13 cellular contexts compared by ENCODE assay signal in the genomic region with DNA sequence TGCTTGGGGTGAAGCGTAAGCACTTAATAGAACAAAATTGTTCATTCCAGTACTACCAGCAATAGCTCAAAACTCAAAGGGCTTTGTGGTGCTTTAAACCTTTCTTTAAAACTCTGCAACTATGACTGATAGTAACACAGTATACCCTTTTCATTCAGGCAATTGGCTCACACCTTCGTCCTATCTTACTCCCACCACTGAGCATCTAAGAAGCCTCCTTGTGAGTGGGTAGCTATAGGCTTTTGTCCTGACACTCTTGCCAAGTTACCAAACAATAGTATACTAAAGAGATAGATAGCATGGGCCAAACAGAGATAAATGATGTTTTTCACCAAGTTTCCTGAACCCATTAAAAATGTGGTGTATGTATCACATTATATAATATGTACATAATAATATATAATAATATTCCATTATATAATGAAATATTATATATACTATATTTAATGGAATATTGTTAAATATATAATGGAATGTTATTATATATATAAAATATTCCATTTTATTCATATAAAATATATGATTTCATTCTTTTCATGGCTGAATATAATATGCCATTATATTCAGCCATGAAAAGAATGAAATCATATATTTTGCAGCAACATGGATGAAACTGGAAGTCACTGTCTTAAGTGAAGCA.
"Had no signal": no experiment of that assay in that cellular context is flagged by ENCODE, and none has a peak within 500 bp of the region (broad histone marks: within the 10 kb centered on the region; RNA-seq: fewer than 3 reads in every experiment).

No MANE protein-coding gene starts in this region.

- H3K9me3 Mint-ChIP-seq: activated naive CD8-positive, alpha-beta T cell treated with anti-CD3 and anti-CD28 coated beads, Interleukin-2, amount 10 ng/mL, durations not matched to agents 7 days and 5 days; activated T-helper 1 cell treated with anti-CD3 and anti-CD28 coated beads, Interleukin-12 subunit alpha, Interleukin-12 subunit beta, Interleukin-2, Interleukin-4 antibody, amounts not matched to agents 30 ng/mL and 10 ng/mL and 1 ng/mL, durations not matched to agents 14 hours and 24 hours and 36 hours; natural killer cell treated with Interleukin-12 subunit alpha and Interleukin-12 subunit beta and Interleukin-15 and Interleukin-18, amount 100 ng/mL, for 72 hours; stimulated activated naive CD8-positive, alpha-beta T cell treated with anti-CD3 and anti-CD28 coated beads, Interleukin-15, amount 100 ng/mL, for 72 hours had no signal

- H3K4me3 Mint-ChIP-seq: activated naive CD8-positive, alpha-beta T cell treated with anti-CD3 and anti-CD28 coated beads, Interleukin-2, amount 10 ng/mL, durations not matched to agents 7 days and 5 days; activated T-helper 1 cell treated with anti-CD3 and anti-CD28 coated beads, Interleukin-12 subunit alpha, Interleukin-12 subunit beta, Interleukin-2, Interleukin-4 antibody, amounts not matched to agents 30 ng/mL and 10 ng/mL and 1 ng/mL, durations not matched to agents 14 hours and 24 hours and 36 hours; natural killer cell treated with Interleukin-12 subunit alpha and Interleukin-12 subunit beta and Interleukin-15 and Interleukin-18, amount 100 ng/mL, for 72 hours; stimulated activated naive CD8-positive, alpha-beta T cell treated with anti-CD3 and anti-CD28 coated beads, Interleukin-15, amount 100 ng/mL, for 72 hours; T-helper 17 cell had no signal

- DNase-seq: activated CD4-positive, alpha-beta T cell treated with anti-CD3 and anti-CD28 coated beads, Interleukin-2, amount 50 U/mL, for 1 hour; activated CD8-positive, alpha-beta memory T cell treated with anti-CD3 and anti-CD28 coated beads for 24 hours; activated naive CD8-positive, alpha-beta T cell treated with anti-CD3 and anti-CD28 coated beads, Interleukin-2, amount 10 ng/mL, durations not matched to agents 7 days and 5 days; aorta; hypothalamus; left ventricle myocardium superior; posterior cingulate gyrus; right cardiac atrium; stimulated activated CD4-positive, alpha-beta T cell treated with anti-CD3 and anti-CD28 coated beads, Interleukin-1b, Interleukin-23, amount 100 ng/mL, for 48 hours; stimulated activated naive CD8-positive, alpha-beta T cell treated with anti-CD3 and anti-CD28 coated beads, Interleukin-15, amount 100 ng/mL, for 72 hours; T-helper 17 cell had no signal

- H3K36me3 Mint-ChIP-seq: activated naive CD8-positive, alpha-beta T cell treated with anti-CD3 and anti-CD28 coated beads, Interleukin-2, amount 10 ng/mL, durations not matched to agents 7 days and 5 days; natural killer cell treated with Interleukin-12 subunit alpha and Interleukin-12 subunit beta and Interleukin-15 and Interleukin-18, amount 100 ng/mL, for 72 hours had no signal

- H3K27ac Mint-ChIP-seq: activated naive CD8-positive, alpha-beta T cell treated with anti-CD3 and anti-CD28 coated beads, Interleukin-2, amount 10 ng/mL, durations not matched to agents 7 days and 5 days; activated T-helper 1 cell treated with anti-CD3 and anti-CD28 coated beads, Interleukin-12 subunit alpha, Interleukin-12 subunit beta, Interleukin-2, Interleukin-4 antibody, amounts not matched to agents 30 ng/mL and 10 ng/mL and 1 ng/mL, durations not matched to agents 14 hours and 24 hours and 36 hours; natural killer cell treated with Interleukin-12 subunit alpha and Interleukin-12 subunit beta and Interleukin-15 and Interleukin-18, amount 100 ng/mL, for 72 hours; stimulated activated naive CD8-positive, alpha-beta T cell treated with anti-CD3 and anti-CD28 coated beads, Interleukin-15, amount 100 ng/mL, for 72 hours; T-helper 17 cell had no signal

- H3K4me1 Mint-ChIP-seq: activated naive CD8-positive, alpha-beta T cell treated with anti-CD3 and anti-CD28 coated beads, Interleukin-2, amount 10 ng/mL, durations not matched to agents 7 days and 5 days; stimulated activated naive CD8-positive, alpha-beta T cell treated with anti-CD3 and anti-CD28 coated beads, Interleukin-15, amount 100 ng/mL, for 72 hours; T-helper 17 cell had no signal

- ATAC-seq: left ventricle myocardium superior; natural killer cell treated with Interleukin-12 subunit alpha and Interleukin-12 subunit beta and Interleukin-15 and Interleukin-18, amount 100 ng/mL, for 72 hours; right cardiac atrium; stimulated activated naive CD8-positive, alpha-beta T cell treated with anti-CD3 and anti-CD28 coated beads, Interleukin-15, amount 100 ng/mL, for 72 hours; T-helper 17 cell had no signal

- H3K27me3 Mint-ChIP-seq: stimulated activated naive CD8-positive, alpha-beta T cell treated with anti-CD3 and anti-CD28 coated beads, Interleukin-15, amount 100 ng/mL, for 72 hours had no signal
